12 cellular contexts compared by ENCODE assay signal in genomic region chr19:53871448-53871847, GRCh38. TPM values are rescaled to one million over a fixed set of nuclear protein-coding genes. Genes with fewer than 3 reads are reported as not detected.
A peak's percentile ranks its signal among the peaks of the same experiment; 100 is the strongest.
DNase-seq lines count a peak whose midpoint lies in the region; ATAC-seq and TF ChIP-seq lines count a peak whose summit lies in the region.
"Had no signal": no experiment of that assay in that cellular context is flagged by ENCODE, and none has a peak within 500 bp of the region (broad histone marks: within the 10 kb centered on the region; RNA-seq: fewer than 3 reads in every experiment).

No MANE protein-coding gene starts in this region.

- intact Hi-C loops in MCF 10A (cut with micrococcal nuclease) = no loop called here

- H3K79me2 ChIP-seq in Karpas-422 (ENCODE audit: low read length) = no peaks in the 10 kb centered on the region

- POLR2A ChIA-PET in T-cell (lab: Charles Lee) (interaction anchor here in 1 of 2 donors (0.7 kb wide), 1 partner anchor 19 kb away, joined by 3 read pairs; no protein-coding TSS in a partner anchor), MCF 10A (lab: Yijun Ruan, JAX) (no interaction called here)

- H3K27ac ChIP-seq in substantia nigra (ENCODE audit: low read depth, low read length, poor library complexity, severe bottlenecking) (peak overlapping the region; percentile 42), Karpas-422 (ENCODE audit: low read length) (no peak overlapping the region)

- H3K9me2 ChIP-seq in Karpas-422 (replicated peaks; ENCODE audit: insufficient read depth, low read length) = no peaks in the 10 kb centered on the region

- H2AFZ ChIP-seq in Karpas-422 (ENCODE audit: low read length) = no peak overlapping the region

- H3K4me3 Mint-ChIP-seq in activated T-cell treated with anti-CD3 and anti-CD28 coated beads, Interleukin-2, amount 50 U/mL, for 24 hours = peak overlapping the region; percentile 40
- H3K4me3 Mint-ChIP-seq in T-cell = peak overlapping the region in 2 of 3 donors; percentile 40 to 71
- H3K4me3 Mint-ChIP-seq in endothelial cell (ENCODE audit: unreplicated experiment) = peak overlapping the region; percentile 87
- no peak overlapping the region for H3K4me3 Mint-ChIP-seq in MCF 10A (ENCODE audit: unreplicated experiment)

- H3K27me3 ChIP-seq in Karpas-422 (ENCODE audit: low read length) = no peaks in the 10 kb centered on the region
- H3K27me3 ChIP-seq: MG63 had no signal

- no peak overlapping the region for H3K4me3 ChIP-seq in Karpas-422 (ENCODE audit: low read length)
- H3K4me3 ChIP-seq: MG63 had no signal

- H3K36me3 Mint-ChIP-seq in activated T-cell treated with anti-CD3 and anti-CD28 coated beads, Interleukin-2, amount 50 U/mL, for 24 hours (ENCODE audit: low read depth) = peaks cover 40% of the 10 kb centered on the region
- H3K36me3 Mint-ChIP-seq in T-cell (peaks cover 34% of the 10 kb centered on the region), endothelial cell (ENCODE audit: low read depth, unreplicated experiment) (peaks cover 45% of the 10 kb centered on the region), MCF 10A (ENCODE audit: insufficient read depth, unreplicated experiment) (peaks cover 58% of the 10 kb centered on the region)

- no peaks in the 10 kb centered on the region for H3K27me3 Mint-ChIP-seq in activated T-cell treated with anti-CD3 and anti-CD28 coated beads, Interleukin-2, amount 50 U/mL, for 24 hours
- H3K27me3 Mint-ChIP-seq in T-cell (no peaks in the 10 kb centered on the region), endothelial cell (ENCODE audit: unreplicated experiment) (peaks cover 52% of the 10 kb centered on the region), MCF 10A (ENCODE audit: insufficient read depth, unreplicated experiment) (no peaks in the 10 kb centered on the region)

- no peaks in the 10 kb centered on the region for H3K36me3 ChIP-seq in Karpas-422 (ENCODE audit: insufficient read depth, low read length)

- H3K9me3 ChIP-seq in Karpas-422 (ENCODE audit: low read length) = no peaks in the 10 kb centered on the region
- H3K9me3 ChIP-seq: MG63 had no signal

- DNase-seq in activated T-cell treated with anti-CD3 and anti-CD28 coated beads, Interleukin-2, amount 50 U/mL, for 24 hours = no peak
- DNase-seq in activated T-cell treated with anti-CD3 and anti-CD28 coated beads for 4 hours = no peak
- peak in 1 of 34 experiments; percentile 27 for DNase-seq in T-cell
- no peak for DNase-seq in endothelial cell (ENCODE audit: low spot score)
- peak in 4 of 49 donors; percentile 4 to 11 (median 5) for DNase-seq in substantia nigra (lab: John Stamatoyannopoulos, UW)
- DNase-seq in SW 1271 (lab: John Stamatoyannopoulos, UW) = no peak
- no peak for DNase-seq in MCF 10A (ENCODE audit: unreplicated experiment)
- DNase-seq in Karpas-422 = no peak
- DNase-seq: MG63, PC-3 had no signal

- CTCF ChIA-PET in T-cell (lab: Charles Lee) = no interaction called here
- CTCF ChIA-PET in MCF 10A (lab: Yijun Ruan, JAX) = interaction anchor here (0.6 to 1.5 kb wide), 4 partner anchors 10 to 155 kb away, joined by 3 to 5 read pairs (median 4); partner anchors contain the start of gene PRKCG

- no TSS peak for BruUV-seq in MCF 10A (replicated peaks; lab: Mats Ljungman, UMichigan)

- H3K4me2 ChIP-seq in Karpas-422 (ENCODE audit: low read depth, low read length, poor library complexity, severe bottlenecking) = no peak overlapping the region

- no peaks in the 10 kb centered on the region for H3K9me3 Mint-ChIP-seq in activated T-cell treated with anti-CD3 and anti-CD28 coated beads, Interleukin-2, amount 50 U/mL, for 24 hours
- H3K9me3 Mint-ChIP-seq in T-cell (peaks cover 0 to 8% (median 6%) of the 10 kb centered on the region in 3 donors), endothelial cell (ENCODE audit: unreplicated experiment) (peaks cover 4% of the 10 kb centered on the region), MCF 10A (ENCODE audit: unreplicated experiment) (no peaks in the 10 kb centered on the region)

- peaks cover 5% of the 10 kb centered on the region for H3K4me1 ChIP-seq in Karpas-422 (ENCODE audit: low read length)

- H3K27ac Mint-ChIP-seq in activated T-cell treated with anti-CD3 and anti-CD28 coated beads, Interleukin-2, amount 50 U/mL, for 24 hours = peak overlapping the region; percentile 30
- H3K27ac Mint-ChIP-seq in T-cell = peak overlapping the region; percentile 88 to 90
- H3K27ac Mint-ChIP-seq in endothelial cell (ENCODE audit: unreplicated experiment) = peak overlapping the region; percentile 78
- no peak overlapping the region for H3K27ac Mint-ChIP-seq in MCF 10A (ENCODE audit: low read depth, unreplicated experiment)

- peaks cover 61% of the 10 kb centered on the region for H3K4me1 Mint-ChIP-seq in activated T-cell treated with anti-CD3 and anti-CD28 coated beads, Interleukin-2, amount 50 U/mL, for 24 hours (ENCODE audit: low read depth)
- H3K4me1 Mint-ChIP-seq in T-cell (peaks cover 65 to 81% (median 68%) of the 10 kb centered on the region in 3 donors), endothelial cell (ENCODE audit: unreplicated experiment) (peaks cover 46% of the 10 kb centered on the region), MCF 10A (ENCODE audit: insufficient read depth, unreplicated experiment) (peaks cover 20% of the 10 kb centered on the region)

- no peak for TF ChIP-seq CTCF in endothelial cell (IDR thresholded peaks at IDR 0.05; ENCODE audit: unreplicated experiment)
- no peak for TF ChIP-seq CTCF in MCF 10A (IDR thresholded peaks at IDR 0.05; ENCODE audit: unreplicated experiment)

- ATAC-seq in T-cell (replicated peaks in 1 of 4) = no peak
- ATAC-seq: PC-3 had no signal

- H3K9ac ChIP-seq in Karpas-422 (ENCODE audit: low read length) = no peak overlapping the region

- no peaks in the 10 kb centered on the region for H4K20me1 ChIP-seq in Karpas-422 (ENCODE audit: insufficient read depth, low read depth, low read length)

RNA-seq across cellular contexts. Expression of gene MYADM, which starts 3.8 kb away (rescaled TPM):
- total RNA-seq in T-cell = 100 to 1,000 TPM in 2 of 5 donors, 10 to 100 TPM in 3; 49.9 to 335 (median 70.9) TPM
- 123 TPM for total RNA-seq in endothelial cell (ENCODE audit: unreplicated experiment)
- total RNA-seq in MCF 10A (2022) = 39.0 and 43.3 TPM in 2 replicates
- total RNA-seq in Karpas-422 (2014; rRNA removed; shearing (Covaris generic); ENCODE audit: low replicate concordance) = not detected in 2 replicates

RNA-seq across cellular contexts. Expression of gene PRKCG, which starts 10.5 kb away (rescaled TPM):
- total RNA-seq in T-cell (1 to 10 TPM in 1 of 5 donors, under 1 TPM in 2, not detected in 2; 0.15 to 2.4 (median 0.32) TPM), endothelial cell (ENCODE audit: unreplicated experiment) (0.92 TPM), MCF 10A (2022) (not detected in 2 replicates)
- not detected in 2 replicates for total RNA-seq in Karpas-422 (2014; rRNA removed; shearing (Covaris generic); ENCODE audit: low replicate concordance)
- total RNA-seq: activated CD8-positive, alpha-beta memory T cell treated with anti-CD3 and anti-CD28 coated beads for 36 hours; myocyte had no signal

RNA-seq across cellular contexts. Expression of gene CACNG7, which starts 37.6 kb away (rescaled TPM):
- total RNA-seq in T-cell = not detected
- 0.51 TPM for total RNA-seq in endothelial cell (ENCODE audit: unreplicated experiment)
- total RNA-seq in MCF 10A (2022) = not detected in 2 replicates
- total RNA-seq in Karpas-422 (2014; rRNA removed; shearing (Covaris generic); ENCODE audit: low replicate concordance) = not detected in 2 replicates
- total RNA-seq: activated CD8-positive, alpha-beta memory T cell treated with anti-CD3 and anti-CD28 coated beads for 36 hours; myocyte; PC-3 had no signal

RNA-seq across cellular contexts. Expression of gene NLRP12, which starts 47.3 kb away (rescaled TPM):
- total RNA-seq in T-cell = not detected
- 2.1 TPM for total RNA-seq in endothelial cell (ENCODE audit: unreplicated experiment)
- total RNA-seq in MCF 10A (2022) = not detected in 2 replicates
- total RNA-seq in Karpas-422 (2014; rRNA removed; shearing (Covaris generic); ENCODE audit: low replicate concordance) = not detected in 2 replicates
- total RNA-seq: activated CD8-positive, alpha-beta memory T cell treated with anti-CD3 and anti-CD28 coated beads for 36 hours; myocyte; PC-3 had no signal

Comparison
In these comparisons a context has a peak if more than half of its experiments do, and no peak if none do; other contexts are left out.
1. RNA of gene MYADM, which starts 3.8 kb away (total RNA-seq): 123 TPM in endothelial cell (single experiment), 49.9 to 335 TPM in T-cell and 39.0 to 43.3 TPM in MCF 10A; not detected in Karpas-422; every median in the first group is over 10 times any median in the second.